In the genomic region with DNA sequence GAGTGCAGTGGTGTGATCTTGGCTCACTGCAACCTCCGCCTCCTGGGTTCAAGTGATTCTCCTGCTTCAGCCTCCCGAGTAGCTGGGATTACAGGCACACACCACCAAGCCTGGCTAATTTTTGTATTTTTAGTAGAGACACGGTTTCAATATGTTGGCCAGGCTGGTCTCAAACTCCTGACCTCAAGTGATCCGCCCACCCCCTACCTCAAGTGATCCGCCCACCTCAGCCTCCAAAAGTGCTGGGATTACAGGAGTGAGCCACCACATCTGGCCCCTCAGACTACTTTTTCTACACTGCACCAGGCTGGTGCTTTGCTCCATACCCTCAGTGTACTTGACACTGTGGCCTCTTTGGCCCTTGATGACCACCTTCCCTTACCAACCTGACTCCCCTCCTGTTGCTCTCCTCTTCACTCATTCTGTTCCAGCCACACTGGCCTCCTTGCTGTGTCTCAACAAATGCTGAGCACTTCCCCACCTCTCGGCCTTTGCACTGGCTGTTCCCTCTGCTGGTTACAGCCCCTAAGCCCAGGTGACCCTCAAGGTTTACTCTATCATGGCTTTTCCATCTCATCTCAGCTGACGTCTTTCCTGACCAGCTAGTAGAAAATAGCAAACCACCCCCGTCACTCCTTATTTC, we compare ENCODE assay signal across 4 cellular contexts. TPM values are rescaled to one million over a fixed set of nuclear protein-coding genes. Genes with fewer than 3 reads are reported as not detected.
"Had no signal": no experiment of that assay in that cellular context is flagged by ENCODE, and none has a peak within 500 bp of the region (broad histone marks: within the 10 kb centered on the region; RNA-seq: fewer than 3 reads in every experiment).

No MANE protein-coding gene starts in this region.

RNA-seq across cellular contexts. Expression of gene INSYN1, which starts 39.9 kb away (rescaled TPM):
- total RNA-seq: naive thymus-derived CD4-positive, alpha-beta T cell; naive thymus-derived CD8-positive, alpha-beta T cell; natural killer cell; natural killer cell treated with Interleukin-12 subunit alpha and Interleukin-12 subunit beta and Interleukin-15 and Interleukin-18, amount 100 ng/mL, for 72 hours had no signal
- polyA plus RNA-seq: naive thymus-derived CD4-positive, alpha-beta T cell; naive thymus-derived CD8-positive, alpha-beta T cell had no signal
